8 cellular contexts compared by ENCODE assay signal in the genomic region with DNA sequence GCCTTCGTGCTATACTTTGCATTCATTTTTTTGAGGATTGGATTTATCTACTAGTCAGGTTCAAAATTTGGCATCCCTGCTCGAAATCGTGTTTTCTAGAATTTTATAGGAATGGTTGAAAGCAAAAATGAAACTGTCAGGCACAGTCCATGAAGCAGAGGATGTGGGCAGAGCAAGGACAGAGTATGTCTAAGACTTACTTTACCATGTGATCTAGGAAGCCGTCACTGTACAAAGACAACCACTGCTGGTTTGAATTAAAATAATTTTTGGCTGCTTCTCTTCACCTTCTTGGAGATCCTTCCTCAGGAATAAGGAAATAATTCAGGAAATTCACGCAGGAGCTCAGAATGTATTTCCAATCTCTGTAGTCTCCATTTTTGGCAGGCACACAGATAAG. TPM values are rescaled to one million over a fixed set of nuclear protein-coding genes. Genes with fewer than 3 reads are reported as not detected.
DNase-seq lines count a peak whose midpoint lies in the region; ATAC-seq and TF ChIP-seq lines count a peak whose summit lies in the region.

No MANE protein-coding gene starts in this region.

- H3F3A ChIP-seq in GM23248 (ENCODE audit: insufficient read depth) (no peaks in the 10 kb centered on the region), SK-N-SH (replicated peaks; ENCODE audit: insufficient read depth) (no peaks in the 10 kb centered on the region)

- DNase-seq in GM23248 (peak; percentile 52), SK-N-SH (no peak), mucosa of descending colon (peak in 1 of 3 donors; percentile 19), islet precursor cell (no peak), middle frontal gyrus (ENCODE audit: extremely low spot score, low spot score) (no peak), aorta (no peak), DMS53 treated with DMSO at 0.1 percent for 48 hours (lab: John Stamatoyannopoulos, UW; ENCODE audit: unreplicated experiment) (no peak)

- H3K9ac ChIP-seq in GM23248, result peak overlapping the region; percentile 25; the same call in 1 of the 2 replicates
- H3K9ac ChIP-seq in SK-N-SH, result no peak overlapping the region

- H3K27ac ChIP-seq in GM23248 (no peak overlapping the region), SK-N-SH (ENCODE audit: low read depth in 2 of 2, low read length in 1 of 2) (no peak overlapping the region), aorta (ENCODE audit: low read depth in 1 of 2, low read length in 2 of 2) (no peak overlapping the region)

- POLR2A ChIA-PET in SK-N-SH (lab: Yijun Ruan, JAX), result no interaction called here

- TF ChIP-seq EP300 in SK-N-SH (IDR thresholded peaks at IDR 0.05; ENCODE audit: borderline replicate concordance in 1 of 2, low read depth in 1 of 2, low read length in 1 of 2), result no peak

- H3K4me2 ChIP-seq in GM23248 (ENCODE audit: unreplicated experiment), result peak overlapping the region; percentile 22
- no peak overlapping the region for H3K4me2 ChIP-seq in SK-N-SH

- ATAC-seq in GM18498 (IDR thresholded peaks at IDR 0.05; ENCODE audit: unreplicated experiment) (peak; percentile 82), mucosa of descending colon (peak; percentile 80), aorta (ENCODE audit: low FRiP score) (no peak)

- no peak for TF ChIP-seq CTCF in SK-N-SH (IDR thresholded peaks at IDR 0.05)
- no peak for TF ChIP-seq CTCF in mucosa of descending colon (IDR thresholded peaks at IDR 0.05)

- peak overlapping the region; percentile 35; the same call in 1 of the 2 replicates for H3K4me3 ChIP-seq in GM23248
- no peak overlapping the region for H3K4me3 ChIP-seq in SK-N-SH (ENCODE audit: low read depth in 2 of 2, low read length in 1 of 2)
- H3K4me3 ChIP-seq in mucosa of descending colon, result no peak overlapping the region
- no peak overlapping the region for H3K4me3 ChIP-seq in aorta (ENCODE audit: low read length in 2 of 2)

- in situ Hi-C loops in GM23248 (cut with MboI), result loop anchor here (25.0 kb wide), 1 partner anchor 372 kb away; no protein-coding TSS in a partner anchor

- H3K27me3 ChIP-seq in GM23248 (replicated peaks; ENCODE audit: insufficient read depth), result no peaks in the 10 kb centered on the region
- H3K27me3 ChIP-seq in SK-N-SH (ENCODE audit: insufficient read depth), result no peaks in the 10 kb centered on the region
- no peaks in the 10 kb centered on the region for H3K27me3 ChIP-seq in aorta (ENCODE audit: control insufficient read depth in 1 of 2, insufficient read depth in 2 of 2, low read length in 1 of 2)

- H3K36me3 ChIP-seq in GM23248 (ENCODE audit: low read depth), result no peaks in the 10 kb centered on the region
- H3K36me3 ChIP-seq in SK-N-SH (replicated peaks in 1 of 2; ENCODE audit: control insufficient read depth in 1 of 2, insufficient read depth in 2 of 2, low read length in 1 of 2), result no peaks in the 10 kb centered on the region
- H3K36me3 ChIP-seq in mucosa of descending colon (ENCODE audit: low read depth), result no peaks in the 10 kb centered on the region
- no peaks in the 10 kb centered on the region for H3K36me3 ChIP-seq in aorta (ENCODE audit: control insufficient read depth in 1 of 2, insufficient read depth in 2 of 2, low read length in 1 of 2)

- H2AFZ ChIP-seq in GM23248, result peak overlapping the region; percentile 57
- peak overlapping the region; percentile 65; the same call in 1 of the 2 replicates for H2AFZ ChIP-seq in SK-N-SH (ENCODE audit: low read depth)

- CTCF ChIA-PET in SK-N-SH (lab: Yijun Ruan, JAX), result no interaction called here

- H3K4me1 ChIP-seq in GM23248 (ENCODE audit: insufficient read depth) (no peaks in the 10 kb centered on the region), SK-N-SH (ENCODE audit: control insufficient read depth in 1 of 2, insufficient read depth in 2 of 2, low read depth in 1 of 2, low read length in 1 of 2) (no peaks in the 10 kb centered on the region), mucosa of descending colon (ENCODE audit: low read depth) (peaks cover 2% of the 10 kb centered on the region), aorta (ENCODE audit: control insufficient read depth in 1 of 2, insufficient read depth in 2 of 2, low read length in 2 of 2) (no peaks in the 10 kb centered on the region)

- no peaks in the 10 kb centered on the region for H3K9me3 ChIP-seq in GM23248 (ENCODE audit: low read depth)
- H3K9me3 ChIP-seq in SK-N-SH, result no peaks in the 10 kb centered on the region
- H3K9me3 ChIP-seq in mucosa of descending colon, result no peaks in the 10 kb centered on the region
- no peaks in the 10 kb centered on the region for H3K9me3 ChIP-seq in aorta (ENCODE audit: control insufficient read depth, low read length)

- no peak for TF ChIP-seq RAD21 in SK-N-SH (IDR thresholded peaks at IDR 0.05; ENCODE audit: low read length)

- H3K9me2 ChIP-seq in GM23248 (ENCODE audit: insufficient read depth) (no peaks in the 10 kb centered on the region), SK-N-SH (no peaks in the 10 kb centered on the region)

- intact Hi-C loops in mucosa of descending colon (cut with DNase I, micrococcal nuclease), result no loop called here
- intact Hi-C loops in aorta (cut with DNase I), result no loop called here

- 12 to 16% methylated on average over 5 of the region's 5 CpGs for WGBS in GM23248 (ENCODE audit: low coverage in 1 of 2, low lambda C conversion rate in 2 of 2, missing lambda C conversion rate in 2 of 2), 2 experiments
- WGBS in SK-N-SH (ENCODE audit: low lambda C conversion rate), result 58% methylated on average over 5 of the region's 5 CpGs
- 55 to 57% methylated on average over 5 of the region's 5 CpGs for WGBS in aorta, 2 donors

- no peaks in the 10 kb centered on the region for H4K20me1 ChIP-seq in GM23248 (ENCODE audit: insufficient read depth)
- H4K20me1 ChIP-seq in SK-N-SH (ENCODE audit: insufficient read depth), result no peaks in the 10 kb centered on the region

- H3K79me2 ChIP-seq in GM23248 (ENCODE audit: insufficient read depth), result no peaks in the 10 kb centered on the region
- no peaks in the 10 kb centered on the region for H3K79me2 ChIP-seq in SK-N-SH (ENCODE audit: insufficient read depth)

TF ChIP-seq in SK-N-SH, 30 proteins besides CTCF, POLR2A, EP300 and RAD21:
- TF ChIP-seq RFX5 (IDR thresholded peaks at IDR 0.05; ENCODE audit: low read length), result no peak
- no peak for TF ChIP-seq TEAD4 (IDR thresholded peaks at IDR 0.05; ENCODE audit: borderline replicate concordance, insufficient read depth)
- TF ChIP-seq, protein P1, sequence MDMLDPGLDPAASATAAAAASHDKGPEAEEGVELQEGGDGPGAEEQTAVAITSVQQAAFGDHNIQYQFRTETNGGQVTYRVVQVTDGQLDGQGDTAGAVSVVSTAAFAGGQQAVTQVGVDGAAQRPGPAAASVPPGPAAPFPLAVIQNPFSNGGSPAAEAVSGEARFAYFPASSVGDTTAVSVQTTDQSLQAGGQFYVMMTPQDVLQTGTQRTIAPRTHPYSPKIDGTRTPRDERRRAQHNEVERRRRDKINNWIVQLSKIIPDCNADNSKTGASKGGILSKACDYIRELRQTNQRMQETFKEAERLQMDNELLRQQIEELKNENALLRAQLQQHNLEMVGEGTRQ (IDR thresholded peaks at IDR 0.05; ENCODE audit: borderline replicate concordance, low read depth, low read length), result no peak
- no peak for TF ChIP-seq FOXJ3 (CRISPR knock-in tag; IDR thresholded peaks at IDR 0.05)
- no peak for TF ChIP-seq YY1 (IDR thresholded peaks at IDR 0.05; ENCODE audit: low read depth)
- no peak for TF ChIP-seq RXRA (IDR thresholded peaks at IDR 0.05; ENCODE audit: borderline replicate concordance, low read depth)

RNA-seq across cellular contexts. Expression of a gene that starts 31.6 kb away (rescaled TPM):
- 38.4 and 44.5 TPM in 2 replicates for total RNA-seq in GM23248 (2014; rRNA removed; shearing (Covaris generic))
- 19.6 and 22.4 TPM in 2 replicates for polyA plus RNA-seq in GM23248 (2016; fragmentation: Nextera tagmentation; extraction: Ambion mirVana)
- polyA plus RNA-seq in SK-N-SH (2012; rRNA removed), result 8.1 and 8.4 TPM in 2 replicates
- 11.6 and 12.3 TPM in 2 replicates for polyA plus RNA-seq in SK-N-SH (2012; cell fraction: cytosol; rRNA removed)
- polyA plus RNA-seq in SK-N-SH (2012; cell fraction: nucleus; rRNA removed), result 3.3 and 6.0 TPM in 2 replicates
- total RNA-seq in mucosa of descending colon, result 10 to 100 TPM; 12.5 to 18.4 (median 17.0) TPM
- total RNA-seq in aorta, result 10 to 100 TPM; 14.4 to 17.5 TPM
- 10 to 100 TPM in 1 of 2 donors, 1 to 10 TPM in 1; 6.1 to 10.5 TPM for polyA plus RNA-seq in aorta
